ENCODE assay signal across 8 cellular contexts in the genomic region with DNA sequence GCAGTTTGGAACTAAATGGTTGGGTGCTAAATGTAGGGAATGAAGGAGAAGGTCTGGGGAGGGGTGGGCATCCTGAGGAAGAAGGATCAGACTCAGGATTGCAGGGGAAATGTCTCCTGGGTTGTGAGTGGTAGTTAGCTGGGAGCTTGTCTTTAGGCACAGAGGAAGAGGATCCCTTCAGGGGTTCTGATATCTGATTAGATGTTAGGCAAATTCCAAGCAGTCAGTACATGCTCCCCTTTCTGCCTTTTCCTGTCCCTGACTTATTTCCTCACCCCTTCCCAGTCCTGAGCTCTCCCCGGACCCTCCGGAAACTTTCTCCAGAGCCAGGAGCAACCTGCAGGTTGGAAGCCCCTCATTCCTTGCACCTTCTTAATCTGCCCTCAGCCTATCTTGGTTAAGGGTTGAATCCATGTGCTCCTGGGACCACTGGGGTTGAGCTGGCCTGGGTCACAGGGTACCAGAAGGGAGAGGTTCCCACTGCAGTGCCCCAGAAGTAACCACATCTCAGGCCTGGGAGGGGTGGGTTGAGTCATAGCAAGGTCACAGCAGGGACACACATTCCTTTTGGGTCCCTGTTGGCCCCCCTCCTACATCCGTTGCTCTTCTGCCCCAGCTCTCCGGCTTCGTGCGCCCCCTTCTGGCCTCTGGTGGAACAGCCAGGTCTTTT. TPM values are rescaled to one million over a fixed set of nuclear protein-coding genes. Genes with fewer than 3 reads are reported as not detected.
DNase-seq lines count a peak whose midpoint lies in the region; ATAC-seq and TF ChIP-seq lines count a peak whose summit lies in the region.

No MANE protein-coding gene starts in this region.

- TF ChIP-seq CTCF in Caco-2 (IDR thresholded peaks at IDR 0.05; ENCODE audit: insufficient read depth in 1 of 2, low read depth in 1 of 2, low read length in 1 of 2, severe bottlenecking in 1 of 2, unreplicated experiment in 1 of 2), result peak; percentile 92 to 93
- TF ChIP-seq CTCF in OCI-LY7 (conservative IDR thresholded peaks at IDR 0.05; ENCODE audit: low read length), result peak; percentile 96

- no peaks in the 10 kb centered on the region for H3K9me3 Mint-ChIP-seq in Caco-2 (ENCODE audit: unreplicated experiment)
- no peaks in the 10 kb centered on the region for H3K9me3 Mint-ChIP-seq in IgD-negative memory B cell

- no peaks in the 10 kb centered on the region for H3K79me2 ChIP-seq in OCI-LY7 (ENCODE audit: insufficient read depth, low read depth, low read length)

- POLR2A ChIA-PET in Caco-2 (lab: Charles Lee) (interaction anchor here (1.0 kb wide), 1 partner anchor 20 kb away, joined by 3 read pairs; a partner anchor contains a TSS), OCI-LY7 (lab: Charles Lee) (interaction anchor here (1.4 to 1.5 kb wide), 2 partner anchors 20 to 33 kb away, joined by 3 to 5 read pairs; a partner anchor contains a TSS)

- H3K4me3 Mint-ChIP-seq in Caco-2 (ENCODE audit: unreplicated experiment), result peak overlapping the region; percentile 68
- peak overlapping the region in 3 of 4 donors; percentile 0 to 84 (median 40) for H3K4me3 Mint-ChIP-seq in IgD-negative memory B cell

- H3K9me3 ChIP-seq in Caco-2, result no peaks in the 10 kb centered on the region
- no peaks in the 10 kb centered on the region for H3K9me3 ChIP-seq in OCI-LY7 (ENCODE audit: low read length)
- no peaks in the 10 kb centered on the region for H3K9me3 ChIP-seq in mucosa of stomach (ENCODE audit: control insufficient read depth, low read length)

- intact Hi-C loops in Caco-2 (cut with micrococcal nuclease; ENCODE audit: unreplicated experiment), result loop anchor here (1.0 kb wide), 2 partner anchors 20 to 33 kb away; a partner anchor contains a TSS
- intact Hi-C loops in OCI-LY7 (cut with micrococcal nuclease; ENCODE audit: unreplicated experiment), result loop anchor here (1.0 kb wide), 1 partner anchor 33 kb away; no protein-coding TSS in a partner anchor

- H2AFZ ChIP-seq in OCI-LY7 (ENCODE audit: low read length), result no peak overlapping the region; the same call in 1 of the 2 replicates

- H3K27me3 ChIP-seq in Caco-2 (replicated peaks; ENCODE audit: control insufficient read depth, insufficient read depth, low read length), result no peaks in the 10 kb centered on the region
- peaks cover 31% of the 10 kb centered on the region for H3K27me3 ChIP-seq in mucosa of stomach (ENCODE audit: control insufficient read depth, insufficient read depth, low read length)

- peaks cover 42% of the 10 kb centered on the region for H3K4me1 Mint-ChIP-seq in Caco-2 (ENCODE audit: low read depth, unreplicated experiment)
- peaks cover 8 to 31% (median 22%) of the 10 kb centered on the region in 3 donors for H3K4me1 Mint-ChIP-seq in IgD-negative memory B cell

- no peak for TF ChIP-seq POLR2A in erythroblast (IDR thresholded peaks at IDR 0.05; ENCODE audit: low read length)

- H3K36me3 ChIP-seq in Caco-2 (ENCODE audit: control insufficient read depth, insufficient read depth, low read length) (no peaks in the 10 kb centered on the region), OCI-LY7 (ENCODE audit: insufficient read depth, low read length) (no peaks in the 10 kb centered on the region), mucosa of stomach (ENCODE audit: control insufficient read depth, insufficient read depth, low read length) (no peaks in the 10 kb centered on the region)

- peak; percentile 90 for DNase-seq in Caco-2
- peak; percentile 77 for DNase-seq in OCI-LY7 (ENCODE audit: low spot score)
- peak; percentile 85 for DNase-seq in activated T-cell treated with anti-CD3 and anti-CD28 coated beads for 24 hours (ENCODE audit: low read depth)
- DNase-seq in erythroblast (lab: John Stamatoyannopoulos, UW), result peak; percentile 75 to 87
- peak; percentile 83 to 90 for DNase-seq in stimulated activated CD8-positive, alpha-beta memory T cell treated with anti-CD3 and anti-CD28 coated beads, Interleukin-4, amount 100 ng/mL, for 1 hour (ENCODE audit: low read depth in 2 of 2, low spot score in 1 of 2)

- no peak overlapping the region for H3K9ac ChIP-seq in mucosa of stomach (ENCODE audit: low read length)

- no peaks in the 10 kb centered on the region for H3K9me2 ChIP-seq in OCI-LY7 (ENCODE audit: insufficient read depth, low read length)

- no peaks in the 10 kb centered on the region for H4K20me1 ChIP-seq in OCI-LY7 (ENCODE audit: insufficient read depth, low read length)

- H3K27me3 Mint-ChIP-seq in Caco-2 (ENCODE audit: insufficient read depth, unreplicated experiment), result no peaks in the 10 kb centered on the region
- peaks cover 6% of the 10 kb centered on the region for H3K27me3 Mint-ChIP-seq in IgD-negative memory B cell

- CTCF ChIA-PET in Caco-2 (lab: Charles Lee), result interaction anchor here (0.6 to 7.5 kb wide), 8 partner anchors 12 to 206 kb away, joined by 3 to 95 read pairs (median 4); a partner anchor contains a TSS
- CTCF ChIA-PET in OCI-LY7 (lab: Charles Lee; ENCODE audit: unreplicated experiment), result interaction anchor here (1.3 to 2.3 kb wide), 2 partner anchors 20 to 33 kb away, joined by 4 to 9 read pairs; a partner anchor contains a TSS

- H3K27ac ChIP-seq in OCI-LY7 (ENCODE audit: low read depth, low read length, poor library complexity, severe bottlenecking), result no peak overlapping the region

- H3K4me1 ChIP-seq in Caco-2 (peaks cover 36% of the 10 kb centered on the region), OCI-LY7 (ENCODE audit: insufficient read depth, low read length, poor library complexity, severe bottlenecking) (peaks cover 38% of the 10 kb centered on the region), mucosa of stomach (ENCODE audit: control insufficient read depth, insufficient read depth, low read length) (peaks cover 31% of the 10 kb centered on the region)

- H3K27ac Mint-ChIP-seq in Caco-2 (ENCODE audit: unreplicated experiment) (peak overlapping the region; percentile 49), IgD-negative memory B cell (peak overlapping the region in 1 of 3 donors; percentile 73)

- H3K36me3 Mint-ChIP-seq in Caco-2 (ENCODE audit: insufficient read depth, unreplicated experiment), result peaks cover 6% of the 10 kb centered on the region
- H3K36me3 Mint-ChIP-seq in IgD-negative memory B cell, result peaks cover 1% of the 10 kb centered on the region

- no TSS peak for BruUV-seq in Caco-2 (replicated peaks; lab: Mats Ljungman, UMichigan)
- no TSS peak for BruUV-seq in OCI-LY7 (replicated peaks; lab: Mats Ljungman, UMichigan)

- H3K4me2 ChIP-seq in OCI-LY7 (ENCODE audit: low read length), result no peak overlapping the region

- no peak for ATAC-seq in HG02759 (IDR thresholded peaks at IDR 0.05; ENCODE audit: unreplicated experiment)

- H3K4me3 ChIP-seq in Caco-2 (ENCODE audit: low read depth, low read length), result no peak overlapping the region
- no peak overlapping the region for H3K4me3 ChIP-seq in OCI-LY7 (ENCODE audit: low read depth, low read length, poor library complexity, severe bottlenecking)
- peak overlapping the region; percentile 4 for H3K4me3 ChIP-seq in mucosa of stomach (ENCODE audit: low read length)

RNA-seq across cellular contexts. Expression of a gene that starts 1.6 kb away (rescaled TPM):
- total RNA-seq in Caco-2 (2022), result 34.7 and 43.3 TPM in 2 replicates
- polyA plus RNA-seq in IgD-negative memory B cell, result 1.0 TPM
- not detected in 2 replicates for total RNA-seq in OCI-LY7 (2014; rRNA removed; shearing (Covaris generic))
- 1.2 and 2.9 TPM in 2 replicates for total RNA-seq in OCI-LY7 (2022)

RNA-seq across cellular contexts. Expression of a gene that starts 4.2 kb away (rescaled TPM):
- 6.5 and 9.7 TPM in 2 replicates for total RNA-seq in Caco-2 (2022)
- not detected for polyA plus RNA-seq in IgD-negative memory B cell
- 0.06 and 0.08 TPM in 2 replicates for total RNA-seq in OCI-LY7 (2014; rRNA removed; shearing (Covaris generic))
- 1.2 and 1.8 TPM in 2 replicates for total RNA-seq in OCI-LY7 (2022)

RNA-seq across cellular contexts. Expression of a gene that starts 19.9 kb away (rescaled TPM):
- total RNA-seq in Caco-2 (2022) (8.2 and 8.8 TPM in 2 replicates), OCI-LY7 (2022) (17.2 and 20.5 TPM in 2 replicates)
- polyA plus RNA-seq in IgD-negative memory B cell, result 30.4 TPM
- 7.3 and 10.9 TPM in 2 replicates for total RNA-seq in OCI-LY7 (2014; rRNA removed; shearing (Covaris generic))

RNA-seq across cellular contexts. Expression of a gene that starts 49.3 kb away (rescaled TPM):
- 2.4 and 4.4 TPM in 2 replicates for total RNA-seq in Caco-2 (2022)
- not detected for polyA plus RNA-seq in IgD-negative memory B cell
- total RNA-seq in OCI-LY7 (2014; rRNA removed; shearing (Covaris generic)), result 0.25 TPM in 1 of 2 replicates, not detected in the other
- 1.3 and 1.6 TPM in 2 replicates for total RNA-seq in OCI-LY7 (2022)
